Comparison of ENCODE assay signal across 8 cellular contexts in the genomic region with DNA sequence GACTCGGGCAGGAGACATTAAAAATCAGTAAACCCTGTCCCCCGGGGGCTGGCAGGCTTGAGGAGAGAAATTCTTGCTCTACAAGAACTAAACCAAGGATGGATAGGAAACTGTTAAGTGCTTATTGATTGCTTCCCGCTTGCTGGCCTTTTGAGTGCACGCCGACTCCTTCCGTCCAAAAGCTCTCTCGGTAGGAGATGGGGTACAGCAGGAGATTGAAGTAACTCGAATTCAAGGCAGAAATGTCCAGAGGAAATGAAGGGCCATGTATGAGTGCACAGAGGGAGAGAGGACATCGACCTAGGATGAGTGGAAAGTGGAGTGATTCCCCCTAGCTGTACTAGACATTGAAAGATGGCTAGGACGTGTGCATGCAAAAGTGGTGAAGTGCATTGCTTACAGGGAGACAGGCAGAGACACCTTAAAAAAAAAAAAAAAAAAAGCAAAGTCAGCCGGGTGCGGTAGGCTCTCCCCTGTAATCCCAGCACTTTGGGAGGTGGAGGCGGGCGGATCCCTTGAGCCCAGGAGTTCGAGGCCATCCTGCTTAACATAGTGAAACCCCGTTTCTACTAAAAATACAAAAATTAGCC. TPM values are rescaled to one million over a fixed set of nuclear protein-coding genes. Genes with fewer than 3 reads are reported as not detected.
DNase-seq lines count a peak whose midpoint lies in the region; ATAC-seq, FAIRE-seq and TF ChIP-seq lines count a peak whose summit lies in the region.

No MANE protein-coding gene starts in this region.

- no peaks in the 10 kb centered on the region for H3K9me3 ChIP-seq in Panc1 (ENCODE audit: control insufficient read depth, insufficient read depth, low read depth, low read length)
- H3K9me3 ChIP-seq in mesenchymal stem cell (ENCODE audit: control insufficient read depth, low read length): no peaks in the 10 kb centered on the region

- H3K23ac ChIP-seq in mesenchymal stem cell (ENCODE audit: low read length in 2 of 2): no peak overlapping the region

- peak overlapping the region; percentile 83 for H3K4me3 Mint-ChIP-seq in activated CD4-positive, alpha-beta T cell treated with anti-CD3 and anti-CD28 coated beads for 36 hours

- in situ Hi-C loops in Panc1 (cut with HindIII; ENCODE audit: low pct_unique_long_range_greater_than_20kb, low sequenced_read_pairs): no loop called here

- H3K36me3 ChIP-seq in Panc1 (ENCODE audit: control insufficient read depth, insufficient read depth, low read length): no peaks in the 10 kb centered on the region
- H3K36me3 ChIP-seq in mesenchymal stem cell (ENCODE audit: control insufficient read depth in 1 of 2, insufficient read depth in 2 of 2, low read depth in 1 of 2, low read length in 2 of 2): no peaks in the 10 kb centered on the region
- no peaks in the 10 kb centered on the region for H3K36me3 ChIP-seq in urinary bladder (ENCODE audit: insufficient read depth)

- no peak for DNase-seq in activated CD4-positive, alpha-beta T cell treated with anti-CD3 and anti-CD28 coated beads for 36 hours
- no peak for DNase-seq in activated CD4-positive, alpha-beta T cell treated with anti-CD3 and anti-CD28 coated beads for 48 hours
- DNase-seq in Panc1 (ENCODE audit: low read depth, low spot score) (peak; percentile 22), dermis blood vessel endothelial cell (peak; percentile 49), mesenchymal stem cell (peak; percentile 59), NCI-H1694 treated with DMSO at 0.1 percent for 48 hours (lab: John Stamatoyannopoulos, UW) (no peak), D721Med (ENCODE audit: insufficient read length, low spot score) (no peak)

- intact Hi-C loops in activated CD4-positive, alpha-beta T cell treated with anti-CD3 and anti-CD28 coated beads for 36 hours (cut with DNase I, micrococcal nuclease): loop anchor here (1.0 to 10.0 kb wide), 6 partner anchors 129 to 535 kb away; a partner anchor contains a TSS
- intact Hi-C loops in Panc1 (cut with micrococcal nuclease; ENCODE audit: unreplicated experiment): no loop called here

- peak overlapping the region in 1 of 2 experiments; percentile 71 for H3K14ac ChIP-seq in mesenchymal stem cell (ENCODE audit: low read length in 2 of 2)

- no peak overlapping the region for H2BK5ac ChIP-seq in mesenchymal stem cell (ENCODE audit: low read depth, low read length, poor library complexity, severe bottlenecking)

- H3K9ac ChIP-seq in mesenchymal stem cell (ENCODE audit: low read length): peak overlapping the region; percentile 97

- no peaks in the 10 kb centered on the region for H3K36me3 Mint-ChIP-seq in activated CD4-positive, alpha-beta T cell treated with anti-CD3 and anti-CD28 coated beads for 36 hours (ENCODE audit: low read depth)

- H3K79me1 ChIP-seq in mesenchymal stem cell (replicated peaks; ENCODE audit: low read length, poor library complexity, severe bottlenecking): peaks cover 4% of the 10 kb centered on the region

- H3K4me3 ChIP-seq in Panc1 (ENCODE audit: low read depth in 2 of 2, low read length in 2 of 2) (peak overlapping the region; percentile 61 to 75), mesenchymal stem cell (ENCODE audit: insufficient read depth in 1 of 2, low read depth in 1 of 2, low read length in 2 of 2) (peak overlapping the region; percentile 86 to 98), urinary bladder (ENCODE audit: low read depth, low read length) (peak overlapping the region; percentile 92)

- H3K9me3 Mint-ChIP-seq in activated CD4-positive, alpha-beta T cell treated with anti-CD3 and anti-CD28 coated beads for 36 hours (ENCODE audit: low read depth): no peaks in the 10 kb centered on the region

- H3K27ac Mint-ChIP-seq in activated CD4-positive, alpha-beta T cell treated with anti-CD3 and anti-CD28 coated beads for 36 hours: peak overlapping the region; percentile 85

- POLR2A ChIA-PET in activated CD4-positive, alpha-beta T cell treated with anti-CD3 and anti-CD28 coated beads for 36 hours (lab: Charles Lee): no interaction called here
- POLR2A ChIA-PET in Panc1 (lab: Charles Lee): interaction anchor here (0.5 to 0.6 kb wide), 2 partner anchors 48 to 179 kb away, joined by 3 to 20 read pairs; no protein-coding TSS in a partner anchor

- peak overlapping the region; percentile 95 for H4K8ac ChIP-seq in mesenchymal stem cell (ENCODE audit: low read length)

- peak overlapping the region; percentile 64 for H3K4me2 ChIP-seq in mesenchymal stem cell (ENCODE audit: low read length, poor library complexity, severe bottlenecking)

- peak; percentile 11 for ATAC-seq in activated CD4-positive, alpha-beta T cell treated with anti-CD3 and anti-CD28 coated beads for 36 hours
- peak; percentile 39 for ATAC-seq in Panc1

- TF ChIP-seq CTCF in Panc1 (IDR thresholded peaks at IDR 0.05): no peak
- TF ChIP-seq CTCF in D721Med (IDR thresholded peaks at IDR 0.05; ENCODE audit: insufficient read depth, missing control alignments): no peak

- H2AK5ac ChIP-seq in mesenchymal stem cell (ENCODE audit: low read length, severe bottlenecking): no peak overlapping the region

- BruUV-seq in Panc1 (replicated peaks; lab: Mats Ljungman, UMichigan): no TSS peak

- no peak for FAIRE-seq in D721Med (lab: Jason Lieb, UNC)

- H3K4me1 ChIP-seq in Panc1 (ENCODE audit: control insufficient read depth, insufficient read depth, low read length): peaks cover 9% of the 10 kb centered on the region
- peaks cover 6% of the 10 kb centered on the region for H3K4me1 ChIP-seq in mesenchymal stem cell (ENCODE audit: control insufficient read depth, insufficient read depth, low read depth, low read length)
- H3K4me1 ChIP-seq in urinary bladder (ENCODE audit: insufficient read depth): no peaks in the 10 kb centered on the region

- H3K27me3 Mint-ChIP-seq in activated CD4-positive, alpha-beta T cell treated with anti-CD3 and anti-CD28 coated beads for 36 hours: no peaks in the 10 kb centered on the region

- H3K27me3 ChIP-seq in Panc1 (ENCODE audit: control insufficient read depth, insufficient read depth, low read length) (peaks cover under 1% of the 10 kb centered on the region; the same call in 1 of the 2 replicates), mesenchymal stem cell (ENCODE audit: control insufficient read depth in 1 of 2, insufficient read depth in 1 of 2, low read length in 2 of 2) (no peaks in the 10 kb centered on the region)

- H2AFZ ChIP-seq in mesenchymal stem cell (ENCODE audit: low read depth, low read length): peak overlapping the region; percentile 94

- no peak overlapping the region for H2BK15ac ChIP-seq in mesenchymal stem cell (ENCODE audit: low read depth, poor library complexity, severe bottlenecking)

- H2BK12ac ChIP-seq in mesenchymal stem cell (ENCODE audit: low read length in 2 of 2): no peak overlapping the region

- H3K18ac ChIP-seq in mesenchymal stem cell (ENCODE audit: low read depth in 1 of 2, low read length in 2 of 2): peak overlapping the region; percentile 92 to 98

- 11% methylated on average over 16 of the region's 16 CpGs for WGBS in mesenchymal stem cell
- WGBS in urinary bladder: 16% methylated on average over 16 of the region's 16 CpGs

- no peak overlapping the region for H2BK120ac ChIP-seq in mesenchymal stem cell (ENCODE audit: low read depth, low read length)

- peak overlapping the region; percentile 82 for H3K27ac ChIP-seq in Panc1 (ENCODE audit: low read length)
- peak overlapping the region; percentile 9 for H3K27ac ChIP-seq in mesenchymal stem cell (ENCODE audit: low read length, poor library complexity, severe bottlenecking)
- H3K27ac ChIP-seq in urinary bladder (ENCODE audit: low read depth): no peak overlapping the region

- peaks cover 48% of the 10 kb centered on the region for H3K4me1 Mint-ChIP-seq in activated CD4-positive, alpha-beta T cell treated with anti-CD3 and anti-CD28 coated beads for 36 hours

- H4K91ac ChIP-seq in mesenchymal stem cell (ENCODE audit: low read length): no peak overlapping the region

- H3K4ac ChIP-seq in mesenchymal stem cell (ENCODE audit: low read depth in 1 of 2, low read length in 2 of 2): no peak overlapping the region

- CTCF ChIA-PET in activated CD4-positive, alpha-beta T cell treated with anti-CD3 and anti-CD28 coated beads for 36 hours (lab: Charles Lee): interaction anchor here (0.7 to 5.4 kb wide), 4 partner anchors 9 to 30 kb away, joined by 3 to 42 read pairs (median 8); no protein-coding TSS in a partner anchor
- CTCF ChIA-PET in Panc1 (lab: Charles Lee): interaction anchor here (0.6 to 3.1 kb wide), 2 partner anchors 14 to 18 kb away, joined by 3 to 15 read pairs; no protein-coding TSS in a partner anchor

RNA-seq across cellular contexts. Expression of a gene that starts 1.0 kb away (rescaled TPM):
- 1 to 10 TPM; 5.0 to 5.6 TPM for total RNA-seq in activated CD4-positive, alpha-beta T cell treated with anti-CD3 and anti-CD28 coated beads for 36 hours
- total RNA-seq in Panc1 (2021; ENCODE audit: unreplicated experiment) (13.2 TPM), dermis blood vessel endothelial cell (22.0 and 37.5 TPM in 2 replicates), urinary bladder (31.2 TPM)
- 10.8 TPM for polyA plus RNA-seq in Panc1 (2012; ENCODE audit: insufficient read length)
- 21.6 TPM for polyA plus RNA-seq in mesenchymal stem cell (2013, experiment 1 of 2)
- polyA plus RNA-seq in mesenchymal stem cell (2013, experiment 2 of 2): 22.2 TPM
- 17.1 TPM for polyA plus RNA-seq in urinary bladder

Comparison
In these comparisons a context has a peak if more than half of its experiments do, and no peak if none do; other contexts are left out.
1. DNase-seq: peak in Panc1 (single experiment), dermis blood vessel endothelial cell (single experiment) and mesenchymal stem cell (single experiment); none in activated CD4-positive, alpha-beta T cell treated with anti-CD3 and anti-CD28 coated beads for 36 hours (single experiment), activated CD4-positive, alpha-beta T cell treated with anti-CD3 and anti-CD28 coated beads for 48 hours (single experiment), NCI-H1694 treated with DMSO at 0.1 percent for 48 hours (single experiment) and D721Med (single experiment).
2. Peak in every context shown above with its lines, with median percentiles within 50 percentile points of each other: H3K4me3 ChIP-seq.